Comparison of ENCODE assay signal across 8 cellular contexts in the genomic region with DNA sequence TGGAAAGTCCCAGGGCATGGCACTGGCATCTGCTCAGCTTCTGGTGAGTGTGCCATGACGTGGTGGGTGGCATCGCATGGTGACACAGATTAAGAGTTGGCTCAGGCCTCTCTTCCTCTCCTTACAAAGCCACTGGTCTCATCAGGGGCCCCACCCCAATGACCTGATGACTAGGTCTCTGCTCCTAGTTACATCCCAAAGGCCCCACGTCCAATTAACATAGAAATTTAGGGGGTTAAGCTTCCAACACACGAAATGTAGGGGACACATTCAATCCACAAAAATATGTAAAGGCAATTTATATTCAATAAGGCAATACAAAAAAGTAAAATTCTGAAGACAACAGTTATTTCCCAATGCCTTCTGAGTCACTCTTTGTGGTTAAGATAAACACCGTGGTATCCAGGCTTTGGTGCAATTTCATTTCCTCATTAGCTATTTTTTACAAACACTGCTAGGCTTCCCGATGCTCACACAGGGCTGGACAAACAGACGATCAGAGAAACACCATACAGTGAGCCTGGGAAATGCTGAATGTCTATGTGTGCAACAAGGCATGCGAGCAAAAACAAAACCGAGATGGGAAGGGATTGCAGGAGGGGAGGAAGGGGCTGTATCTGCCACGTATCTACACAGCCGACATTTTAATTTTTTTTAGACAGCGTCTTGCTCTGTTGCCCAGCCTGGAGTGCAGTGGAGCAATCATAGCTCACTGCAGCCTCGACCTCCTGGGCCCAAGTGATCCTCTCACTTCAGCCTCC.
DNase-seq lines count a peak whose midpoint lies in the region; ATAC-seq and TF ChIP-seq lines count a peak whose summit lies in the region.

No MANE protein-coding gene starts in this region.

- H3K4me3 ChIP-seq in BJ (ENCODE audit: low read depth, low read length), result no peak overlapping the region
- H3K4me3 ChIP-seq in fibroblast of the aortic adventitia (ENCODE audit: low read depth, low read length), result no peak overlapping the region
- no peak overlapping the region for H3K4me3 ChIP-seq in skeletal muscle tissue (ENCODE audit: low read length in 3 of 3)

- no peaks in the 10 kb centered on the region for H3K27me3 Mint-ChIP-seq in activated CD8-positive, alpha-beta T cell treated with anti-CD3 and anti-CD28 coated beads for 36 hours

- peaks cover 72% of the 10 kb centered on the region for H3K36me3 Mint-ChIP-seq in activated CD8-positive, alpha-beta T cell treated with anti-CD3 and anti-CD28 coated beads for 36 hours (ENCODE audit: low read depth)

- H3K27ac ChIP-seq in skeletal muscle tissue (ENCODE audit: low read depth, low read length), result peak overlapping the region; percentile 75

- H3K4me3 Mint-ChIP-seq in activated CD8-positive, alpha-beta T cell treated with anti-CD3 and anti-CD28 coated beads for 36 hours, result no peak overlapping the region

- H3K4me1 ChIP-seq in skeletal muscle tissue (ENCODE audit: control insufficient read depth in 3 of 3, insufficient read depth in 3 of 3, low read length in 3 of 3), result peaks cover 41 to 52% (median 44%) of the 10 kb centered on the region in 3 donors

- peaks cover 98% of the 10 kb centered on the region for H3K4me1 Mint-ChIP-seq in activated CD8-positive, alpha-beta T cell treated with anti-CD3 and anti-CD28 coated beads for 36 hours (ENCODE audit: low read depth)

- H3K9ac ChIP-seq in skeletal muscle tissue (ENCODE audit: low read depth in 1 of 3, low read length in 3 of 3), result no peak overlapping the region

- CTCF ChIA-PET in BJ (lab: Yijun Ruan, JAX), result interaction anchor here (1.0 to 4.3 kb wide), 2 partner anchors 10 to 65 kb away, joined by 5 to 16 read pairs; no protein-coding TSS in a partner anchor
- CTCF ChIA-PET in activated CD8-positive, alpha-beta T cell treated with anti-CD3 and anti-CD28 coated beads for 36 hours (lab: Charles Lee), result interaction anchor here (2.3 kb wide), 1 partner anchor 10 kb away, joined by 8 read pairs; no protein-coding TSS in a partner anchor

- intact Hi-C loops in activated CD8-positive, alpha-beta T cell treated with anti-CD3 and anti-CD28 coated beads for 36 hours (cut with micrococcal nuclease), result loop anchor here (5.0 kb wide), 1 partner anchor 62 kb away; no protein-coding TSS in a partner anchor

- TF ChIP-seq CTCF in BJ (IDR thresholded peaks at IDR 0.05; ENCODE audit: insufficient read depth, low read depth, low read length) (no peak), fibroblast of the aortic adventitia (IDR thresholded peaks at IDR 0.05; ENCODE audit: insufficient read depth, low read length) (no peak)
- no peak for TF ChIP-seq CTCF in activated CD8-positive, alpha-beta T cell treated with anti-CD3 and anti-CD28 coated beads for 36 hours (IDR thresholded peaks at IDR 0.05)

- no peaks in the 10 kb centered on the region for H3K27me3 ChIP-seq in BJ (ENCODE audit: control insufficient read depth, insufficient read depth, low read length)
- H3K27me3 ChIP-seq in skeletal muscle tissue (ENCODE audit: control insufficient read depth in 3 of 3, insufficient read depth in 3 of 3, low read length in 3 of 3), result no peaks in the 10 kb centered on the region

- no peaks in the 10 kb centered on the region for H3K9me3 ChIP-seq in skeletal muscle tissue (ENCODE audit: control insufficient read depth in 3 of 3, low read length in 3 of 3)

- H3K27ac Mint-ChIP-seq in activated CD8-positive, alpha-beta T cell treated with anti-CD3 and anti-CD28 coated beads for 36 hours, result peak overlapping the region; percentile 86

- H3K36me3 ChIP-seq in BJ (ENCODE audit: control insufficient read depth, insufficient read depth, low read length) (no peaks in the 10 kb centered on the region), skeletal muscle tissue (ENCODE audit: control insufficient read depth in 3 of 3, insufficient read depth in 3 of 3, low read length in 3 of 3) (peaks cover 6 to 10% (median 8%) of the 10 kb centered on the region in 3 donors)

- POLR2A ChIA-PET in BJ (lab: Charles Lee), result interaction anchor here (0.6 to 0.7 kb wide), 3 partner anchors 24 to 249 kb away, joined by 3 to 5 read pairs (median 4); no protein-coding TSS in a partner anchor
- POLR2A ChIA-PET in activated CD8-positive, alpha-beta T cell treated with anti-CD3 and anti-CD28 coated beads for 36 hours (lab: Charles Lee), result interaction anchor here (1.3 to 5.3 kb wide), 5 partner anchors 36 to 66 kb away, joined by 4 to 42 read pairs (median 5); a partner anchor contains a TSS

- peaks cover 2% of the 10 kb centered on the region for H3K9me3 Mint-ChIP-seq in activated CD8-positive, alpha-beta T cell treated with anti-CD3 and anti-CD28 coated beads for 36 hours

- peak; percentile 30 for ATAC-seq in GM21526 (IDR thresholded peaks at IDR 0.05; ENCODE audit: low FRiP score, unreplicated experiment)
- peak; percentile 9 for ATAC-seq in activated CD8-positive, alpha-beta T cell treated with anti-CD3 and anti-CD28 coated beads for 36 hours

- DNase-seq in BJ (ENCODE audit: low read depth) (peak; percentile 75), M059J (ENCODE audit: low read depth) (peak; percentile 93), fibroblast of the aortic adventitia (ENCODE audit: low read depth) (peak; percentile 96), NCI-H1048 (lab: John Stamatoyannopoulos, UW) (no peak), NCI-H2196 treated with DMSO at 0.1 percent for 48 hours (lab: John Stamatoyannopoulos, UW; ENCODE audit: unreplicated experiment) (no peak)
- peak; percentile 76 for DNase-seq in activated CD8-positive, alpha-beta T cell treated with anti-CD3 and anti-CD28 coated beads for 36 hours

Comparison
In these comparisons a context has a peak if more than half of its experiments do, and no peak if none do; other contexts are left out.
1. DNase-seq: peak in BJ (single experiment), M059J (single experiment), activated CD8-positive, alpha-beta T cell treated with anti-CD3 and anti-CD28 coated beads for 36 hours (single experiment) and fibroblast of the aortic adventitia (single experiment); none in NCI-H1048 (single experiment) and NCI-H2196 treated with DMSO at 0.1 percent for 48 hours (single experiment).